27 cellular contexts compared by ENCODE assay signal in genomic region chr2:28576714-28577113, GRCh38.
"Had no signal": no experiment of that assay in that cellular context is flagged by ENCODE, and none has a peak within 500 bp of the region (broad histone marks: within the 10 kb centered on the region; RNA-seq: fewer than 3 reads in every experiment).

No MANE protein-coding gene starts in this region.

- H3K27ac ChIP-seq: left lung, lower lobe of right lung, parathyroid adenoma, right atrium auricular region, right lobe of liver, stomach, testis, thyroid gland, transverse colon, upper lobe of left lung, vagina had no signal

- H3K4me1 Mint-ChIP-seq: naive thymus-derived CD8-positive, alpha-beta T cell; nephron; neural crest cell; stimulated activated naive B cell treated with anti-CD40 and anti-IgM and Interleukin-4, amounts not matched to agents 10 μg/mL and 1 μg/mL and 100 μg/mL, for 72 hours had no signal

- H3K9ac ChIP-seq: parathyroid adenoma had no signal

- H3K4me3 ChIP-seq: left lung, lower lobe of right lung, right atrium auricular region, right lobe of liver, stomach, testis, thyroid gland, transverse colon, upper lobe of left lung, vagina had no signal

- H2AFZ ChIP-seq: parathyroid adenoma had no signal

- FAIRE-seq: keratinocyte had no signal

- H3K36me3 Mint-ChIP-seq: naive thymus-derived CD8-positive, alpha-beta T cell; stimulated activated naive B cell treated with anti-CD40 and anti-IgM and Interleukin-4, amounts not matched to agents 10 μg/mL and 1 μg/mL and 100 μg/mL, for 72 hours had no signal

- DNase-seq: hippocampal formation; kidney glomerular epithelial cell; left colon; lower lobe of right lung; mammary epithelial cell; mesenchymal stem cell; naive thymus-derived CD8-positive, alpha-beta T cell; nucleus accumbens; stimulated activated CD4-positive, alpha-beta T cell treated with anti-CD3 and anti-CD28 coated beads, Interleukin-12 subunit alpha, Interleukin-12 subunit beta, amount 100 ng/mL, for 4 hours; stimulated activated CD4-positive, alpha-beta T cell treated with anti-CD3 and anti-CD28 coated beads, Interleukin-15, amount 100 ng/mL, for 24 hours; stimulated activated CD4-positive, alpha-beta T cell treated with anti-CD3 and anti-CD28 coated beads, Interleukin-2, amount 100 ng/mL, for 24 hours; stimulated activated CD4-positive, alpha-beta T cell treated with anti-CD3 and anti-CD28 coated beads, Interleukin-4, amount 100 ng/mL, for 1 hour; stimulated activated naive B cell treated with anti-CD40 and anti-IgM and Interleukin-4, amounts not matched to agents 10 μg/mL and 1 μg/mL and 100 μg/mL, for 72 hours; stimulated activated naive CD8-positive, alpha-beta T cell treated with anti-CD3 and anti-CD28 coated beads, Interleukin-15, Interleukin-2, amounts not matched to agents 100 U/mL and 50 U/mL, for 24 hours; stomach; testis; thyroid gland; transverse colon had no signal

- H3K27ac Mint-ChIP-seq: naive thymus-derived CD8-positive, alpha-beta T cell; nephron; stimulated activated naive B cell treated with anti-CD40 and anti-IgM and Interleukin-4, amounts not matched to agents 10 μg/mL and 1 μg/mL and 100 μg/mL, for 72 hours had no signal

- ATAC-seq: left colon; left lung; lower lobe of right lung; naive thymus-derived CD8-positive, alpha-beta T cell; stimulated activated naive B cell treated with anti-CD40 and anti-IgM and Interleukin-4, amounts not matched to agents 10 μg/mL and 1 μg/mL and 100 μg/mL, for 72 hours; stimulated activated naive CD8-positive, alpha-beta T cell treated with anti-CD3 and anti-CD28 coated beads, Interleukin-15, Interleukin-2, amounts not matched to agents 100 U/mL and 50 U/mL, for 24 hours had no signal

- H3K4me3 Mint-ChIP-seq: naive thymus-derived CD8-positive, alpha-beta T cell; nephron; neural crest cell; stimulated activated naive B cell treated with anti-CD40 and anti-IgM and Interleukin-4, amounts not matched to agents 10 μg/mL and 1 μg/mL and 100 μg/mL, for 72 hours had no signal

- H3K27me3 Mint-ChIP-seq: naive thymus-derived CD8-positive, alpha-beta T cell; stimulated activated naive B cell treated with anti-CD40 and anti-IgM and Interleukin-4, amounts not matched to agents 10 μg/mL and 1 μg/mL and 100 μg/mL, for 72 hours had no signal

- H3K4me1 ChIP-seq: left lung, lower lobe of right lung, parathyroid adenoma, right atrium auricular region, right lobe of liver, stomach, testis, thyroid gland, transverse colon, upper lobe of left lung, vagina had no signal

- H3K79me2 ChIP-seq: parathyroid adenoma had no signal

- H3K9me3 ChIP-seq: left lung, lower lobe of right lung, right atrium auricular region, right lobe of liver, stomach, testis, thyroid gland, transverse colon, upper lobe of left lung, vagina had no signal

- H3K36me3 ChIP-seq: left lung, lower lobe of right lung, right atrium auricular region, right lobe of liver, stomach, thyroid gland, transverse colon, upper lobe of left lung, vagina had no signal

- H3K27me3 ChIP-seq: left lung, right atrium auricular region, right lobe of liver, stomach, testis, thyroid gland, transverse colon, upper lobe of left lung, vagina had no signal

- H3K9me3 Mint-ChIP-seq: nephron; neural crest cell; stimulated activated naive B cell treated with anti-CD40 and anti-IgM and Interleukin-4, amounts not matched to agents 10 μg/mL and 1 μg/mL and 100 μg/mL, for 72 hours had no signal
